Comparison of ENCODE assay signal across 5 cellular contexts in genomic region chr14:20174205-20174604, GRCh38. TPM values are rescaled to one million over a fixed set of nuclear protein-coding genes. Genes with fewer than 3 reads are reported as not detected.
"Had no signal": no experiment of that assay in that cellular context is flagged by ENCODE, and none has a peak within 500 bp of the region (broad histone marks: within the 10 kb centered on the region; RNA-seq: fewer than 3 reads in every experiment).

No MANE protein-coding gene starts in this region.

RNA-seq across cellular contexts. Expression of gene OR11G2, which starts 16.5 kb away (rescaled TPM):
- total RNA-seq: HepG2, HT-29, HT1080, IMR-90 had no signal
- polyA plus RNA-seq: HepG2, IgD-negative memory B cell, IMR-90 had no signal

RNA-seq across cellular contexts. Expression of gene OR4N5, which starts 35.6 kb away (rescaled TPM):
- total RNA-seq: HepG2, HT-29, HT1080, IMR-90 had no signal
- polyA plus RNA-seq: HepG2, IgD-negative memory B cell, IMR-90 had no signal

RNA-seq across cellular contexts. Expression of gene OR11H6, which starts 49.3 kb away (rescaled TPM):
- total RNA-seq: HepG2, HT-29, HT1080, IMR-90 had no signal
- polyA plus RNA-seq: HepG2, IgD-negative memory B cell, IMR-90 had no signal

RNA-seq across cellular contexts. Expression of gene OR11H7, which starts 54.6 kb away (rescaled TPM):
- total RNA-seq: HepG2, HT-29, HT1080, IMR-90 had no signal
- polyA plus RNA-seq: HepG2, IgD-negative memory B cell, IMR-90 had no signal
